In the genomic region with DNA sequence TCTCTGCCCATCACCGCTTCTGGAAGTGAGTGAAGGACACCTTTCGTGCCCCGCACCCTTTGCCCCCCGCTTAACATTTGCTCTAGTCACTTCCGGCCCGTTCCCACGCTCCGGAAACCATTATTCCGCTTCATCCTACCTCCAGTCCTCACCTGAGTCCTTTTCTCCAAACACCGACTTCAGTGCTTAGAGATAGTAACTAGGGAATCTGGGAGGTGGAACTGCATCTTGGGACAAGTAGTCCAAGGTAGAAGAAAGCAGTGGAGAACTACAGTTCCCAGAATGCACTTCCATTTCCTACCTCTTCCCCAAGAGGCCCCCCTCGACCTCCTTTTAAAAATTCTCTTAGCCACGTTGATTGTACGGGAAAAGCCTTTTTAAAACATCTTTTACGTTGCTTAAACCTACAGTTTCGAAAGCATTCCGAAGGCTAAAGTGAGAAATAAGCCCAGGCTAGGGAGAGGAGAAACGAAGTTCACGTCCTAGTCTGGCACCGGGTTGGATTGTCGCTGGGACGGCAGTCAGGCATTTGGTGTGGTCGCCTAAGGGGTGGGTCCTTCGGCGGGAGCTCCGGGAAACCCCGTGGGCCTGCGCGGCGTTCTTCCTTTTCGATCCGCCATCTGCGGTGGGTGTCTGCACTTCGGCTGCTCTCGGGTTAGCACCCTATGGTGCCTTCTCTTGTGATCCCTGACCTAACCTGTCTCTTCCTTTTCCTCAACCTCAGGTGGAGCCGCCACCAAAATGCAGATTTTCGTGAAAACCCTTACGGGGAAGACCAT, we compare ENCODE assay signal across 8 cellular contexts. TPM values are rescaled to one million over a fixed set of nuclear protein-coding genes. Genes with fewer than 3 reads are reported as not detected.
DNase-seq lines count a peak whose midpoint lies in the region; ATAC-seq lines count a peak whose summit lies in the region.

A gene (minus strand): TSS at position 210 of the 779 bp plus-strand sequence. CDS start 9,882 bp downstream, outside the sequence.
A gene (plus strand): TSS at position 605 of the 779 bp plus-strand sequence. CDS start 137 bp downstream, at position 742.

- H3K9me3 ChIP-seq in esophagus (ENCODE audit: control insufficient read depth in 2 of 2, insufficient read depth in 1 of 2, low read depth in 1 of 2, low read length in 1 of 2) (no peaks in the 10 kb centered on the region), mucosa of stomach (ENCODE audit: control insufficient read depth, low read length) (no peaks in the 10 kb centered on the region)

- no peaks in the 10 kb centered on the region for H3K27me3 Mint-ChIP-seq in IgD-negative memory B cell

- peak within 1 kb of the TSS; percentile 90 to 100 (median 98) for H3K4me3 Mint-ChIP-seq in IgD-negative memory B cell

- H3K9ac ChIP-seq in mucosa of stomach (ENCODE audit: low read length), result peak within 1 kb of the TSS; percentile 94

- H3K27ac ChIP-seq in esophagus (ENCODE audit: low read depth in 2 of 2, low read length in 1 of 2), result peak within 1 kb of the TSS; percentile 85 to 92

- peak within 1 kb of the TSS; percentile 88 to 99 (median 99) for H3K27ac Mint-ChIP-seq in IgD-negative memory B cell

- H3K4me1 ChIP-seq in esophagus (ENCODE audit: control insufficient read depth in 2 of 2, insufficient read depth in 2 of 2, low read length in 1 of 2), result no peaks in the 10 kb centered on the region
- H3K4me1 ChIP-seq in mucosa of stomach (ENCODE audit: control insufficient read depth, insufficient read depth, low read length), result peaks cover 12% of the 10 kb centered on the region

- WGBS in esophagus, 2 donors, result 0 to 1% methylated on average over 37 of the region's 37 CpGs

- peaks cover 2 to 9% of the 10 kb centered on the region in 2 donors for H3K36me3 ChIP-seq in esophagus (ENCODE audit: control insufficient read depth in 2 of 2, insufficient read depth in 2 of 2, low read length in 1 of 2)
- H3K36me3 ChIP-seq in mucosa of stomach (ENCODE audit: control insufficient read depth, insufficient read depth, low read length), result no peaks in the 10 kb centered on the region

- H3K4me3 ChIP-seq in esophagus (ENCODE audit: low read depth in 1 of 2, low read length in 2 of 2) (peak within 1 kb of the TSS; percentile 68 to 87), mucosa of stomach (ENCODE audit: low read length) (peak within 1 kb of the TSS; percentile 95)

- H3K4me1 Mint-ChIP-seq in IgD-negative memory B cell, result peaks cover 30 to 44% (median 41%) of the 10 kb centered on the region in 3 donors

- H3K9me3 Mint-ChIP-seq in IgD-negative memory B cell, result no peaks in the 10 kb centered on the region

- H3K36me3 Mint-ChIP-seq in IgD-negative memory B cell, result peaks cover 4% of the 10 kb centered on the region

- ATAC-seq in GM21529 (IDR thresholded peaks at IDR 0.05; ENCODE audit: unreplicated experiment), result peak; percentile 92

- DNase-seq in DMS 273 treated with DMSO at 0.1 percent for 48 hours (lab: John Stamatoyannopoulos, UW) (peak; percentile 95), OCI-M2 (lab: John Stamatoyannopoulos, UW; ENCODE audit: unreplicated experiment) (peak; percentile 72), activated T-cell treated with anti-CD3 and anti-CD28 coated beads for 48 hours (ENCODE audit: low read depth) (peak; percentile 89)
- peak; percentile 91 to 92 for DNase-seq in stimulated activated CD8-positive, alpha-beta memory T cell treated with anti-CD3 and anti-CD28 coated beads, Interleukin-7, amount 100 ng/mL, for 1 hour (ENCODE audit: low read depth in 2 of 2)

- no peaks in the 10 kb centered on the region for H3K27me3 ChIP-seq in esophagus (ENCODE audit: control insufficient read depth in 1 of 2, insufficient read depth in 2 of 2, low read length in 2 of 2)
- no peaks in the 10 kb centered on the region for H3K27me3 ChIP-seq in mucosa of stomach (ENCODE audit: control insufficient read depth, insufficient read depth, low read length)

RNA-seq across cellular contexts. Expression of the first gene that starts in this region (rescaled TPM):
- polyA plus RNA-seq in IgD-negative memory B cell (1.2 TPM), esophagus (10 to 100 TPM in 1 of 2 donors, 1 to 10 TPM in 1; 3.9 to 10.9 TPM)

RNA-seq across cellular contexts. Expression of the second gene that starts in this region (rescaled TPM):
- polyA plus RNA-seq in IgD-negative memory B cell (3,117 TPM), esophagus (1,000 to 10,000 TPM; 1,141 to 2,006 TPM)

Comparison
In these comparisons a context has a peak if more than half of its experiments do, and no peak if none do; other contexts are left out.
1. Peak in every context shown above with its lines: DNase-seq, ATAC-seq, H3K4me3 ChIP-seq and H3K27ac ChIP-seq.